27 cellular contexts compared by ENCODE assay signal in genomic region chrX:8586953-8587352, GRCh38.
"Had no signal": no experiment of that assay in that cellular context is flagged by ENCODE, and none has a peak within 500 bp of the region (broad histone marks: within the 10 kb centered on the region; RNA-seq: fewer than 3 reads in every experiment).

No MANE protein-coding gene starts in this region.

- H3K4me1 Mint-ChIP-seq: central memory CD8-positive, alpha-beta T cell had no signal

- H3K27me3 Mint-ChIP-seq: activated naive CD8-positive, alpha-beta T cell had no signal

- ATAC-seq: activated CD8-positive, alpha-beta T cell treated with anti-CD3 and anti-CD28 coated beads, Interleukin-2, amount 10 ng/mL, durations not matched to agents 7 days and 5 days; SK-N-SH treated with all-trans-retinoic acid at 6 μM for 48 hours had no signal

- H3K36me3 ChIP-seq: MG63, Peyer's patch, SJSA1 had no signal

- H3K27ac ChIP-seq: Peyer's patch, SJSA1 had no signal

- H3K9me3 ChIP-seq: MG63, Peyer's patch, SJSA1 had no signal

- H3K4me3 Mint-ChIP-seq: activated CD8-positive, alpha-beta T cell treated with anti-CD3 and anti-CD28 coated beads, Interleukin-2, amount 10 ng/mL, durations not matched to agents 7 days and 5 days; activated naive CD8-positive, alpha-beta T cell; brain; central memory CD8-positive, alpha-beta T cell; T-helper 2 cell treated with Interferon-gamma antibody and Interleukin-4, amounts not matched to agents 5 μg/mL and 100 μg/mL, for 36 hours had no signal

- H3K4me3 ChIP-seq: MG63, Peyer's patch, SJSA1 had no signal

- H3K27ac Mint-ChIP-seq: activated CD8-positive, alpha-beta T cell treated with anti-CD3 and anti-CD28 coated beads, Interleukin-2, amount 10 ng/mL, durations not matched to agents 7 days and 5 days; activated naive CD8-positive, alpha-beta T cell; brain; T-helper 2 cell treated with Interferon-gamma antibody and Interleukin-4, amounts not matched to agents 5 μg/mL and 100 μg/mL, for 36 hours had no signal

- H3K27me3 ChIP-seq: MG63, Peyer's patch, SJSA1 had no signal

- DNase-seq: activated CD4-positive, alpha-beta T cell treated with anti-CD3 and anti-CD28 coated beads for 48 hours; activated CD4-positive, alpha-beta T cell treated with anti-CD3 and anti-CD28 coated beads, Interleukin-2, amount 50 U/mL, for 4 hours; activated CD4-positive, CD25-positive, alpha-beta regulatory T cell treated with anti-CD3 and anti-CD28 coated beads, Interleukin-2, amount 50 U/mL, for 72 hours; activated CD8-positive, alpha-beta memory T cell treated with anti-CD3 and anti-CD28 coated beads, Interleukin-2, amount 50 U/mL, for 48 hours; activated CD8-positive, alpha-beta T cell treated with anti-CD3 and anti-CD28 coated beads, Interleukin-2, amount 10 ng/mL, durations not matched to agents 7 days and 5 days; activated effector memory CD4-positive, alpha-beta T cell treated with anti-CD3 and anti-CD28 coated beads, Interleukin-2, amount 50 U/mL, for 16 hours; activated naive CD4-positive, alpha-beta T cell treated with Interleukin-2 at 50 U/mL for 16 hours; activated T-cell treated with anti-CD3 and anti-CD28 coated beads, Interleukin-2, amount 50 U/mL, for 1 hour; amygdala; cortex of kidney; MG63; NCI-H146; NCI-H1930; NCI-H345; NCI-H510A; NCI-H748 treated with DMSO at 0.1 percent for 48 hours; NK-92 treated with Interleukin-12 subunit alpha and Interleukin-12 subunit beta, amount 100 ng/mL, for 24 hours; OCI-M1; Peyer's patch; SHP77; SW 1271 had no signal

- H3K4me1 ChIP-seq: Peyer's patch, SJSA1 had no signal

- H3K36me3 Mint-ChIP-seq: activated naive CD8-positive, alpha-beta T cell; brain had no signal

- H3K9me3 Mint-ChIP-seq: brain; T-helper 2 cell treated with Interferon-gamma antibody and Interleukin-4, amounts not matched to agents 5 μg/mL and 100 μg/mL, for 36 hours had no signal
